ENCODE assay signal across 19 cellular contexts in the genomic region with DNA sequence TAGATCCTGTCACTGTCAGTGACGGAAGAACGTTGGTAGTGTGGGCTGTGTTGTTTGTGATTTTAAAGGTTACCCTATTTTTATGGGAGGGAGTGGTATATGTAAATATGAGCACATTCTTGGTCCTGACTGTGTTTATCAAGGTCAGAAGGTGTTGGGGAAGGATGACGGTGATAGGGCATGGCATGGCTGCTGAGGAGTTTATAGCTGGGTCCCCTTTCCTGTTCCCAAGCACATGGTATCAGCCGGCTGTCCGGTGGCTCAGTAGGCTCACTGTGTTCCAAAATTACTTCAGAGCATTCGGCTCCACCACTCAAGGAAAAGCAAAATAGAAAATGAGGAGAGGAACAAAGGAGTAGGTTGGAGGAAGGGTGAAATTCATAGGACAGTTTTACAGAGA. TPM values are rescaled to one million over a fixed set of nuclear protein-coding genes. Genes with fewer than 3 reads are reported as not detected.
DNase-seq lines count a peak whose midpoint lies in the region; ATAC-seq, FAIRE-seq and TF ChIP-seq lines count a peak whose summit lies in the region.
"Had no signal": no experiment of that assay in that cellular context is flagged by ENCODE, and none has a peak within 500 bp of the region (broad histone marks: within the 10 kb centered on the region; RNA-seq: fewer than 3 reads in every experiment).

No MANE protein-coding gene starts in this region.

- no peak overlapping the region for H3K4me3 Mint-ChIP-seq in astrocyte (ENCODE audit: unreplicated experiment)
- H3K4me3 Mint-ChIP-seq: B cell, H9 had no signal

- H3K4me1 ChIP-seq in astrocyte (ENCODE audit: insufficient read depth, low read length) (peaks cover 20% of the 10 kb centered on the region), skeletal muscle tissue (ENCODE audit: control insufficient read depth in 3 of 3, insufficient read depth in 3 of 3, low read length in 3 of 3) (peaks cover 27 to 43% (median 40%) of the 10 kb centered on the region in 3 donors)

- peak; percentile 39 for DNase-seq in NAMALWA (ENCODE audit: low spot score)
- no peak for DNase-seq in astrocyte (ENCODE audit: low read depth)
- DNase-seq in left colon, result peak; percentile 35 to 66
- no peak for DNase-seq in DMS153 treated with DMSO at 0.1 percent for 48 hours (lab: John Stamatoyannopoulos, UW; ENCODE audit: unreplicated experiment)
- no peak for DNase-seq in cortex of kidney (lab: John Stamatoyannopoulos, UW)
- DNase-seq: activated CD8-positive, alpha-beta memory T cell treated with anti-CD3 and anti-CD28 coated beads for 24 hours; adrenal gland; H9; NCI-H2029 treated with DMSO at 0.1 percent for 48 hours; NCI-H510A treated with DMSO at 0.1 percent for 48 hours; right lobe of liver; SHP77; stimulated activated CD4-positive, alpha-beta T cell treated with anti-CD3 and anti-CD28 coated beads, Interleukin-1b, Interleukin-23, amount 100 ng/mL, for 48 hours had no signal

- H3K9me3 ChIP-seq in astrocyte (ENCODE audit: insufficient read depth, low read depth, low read length) (peaks cover 2% of the 10 kb centered on the region), skeletal muscle tissue (ENCODE audit: control insufficient read depth in 3 of 3, low read length in 3 of 3) (no peaks in the 10 kb centered on the region)
- H3K9me3 ChIP-seq: right lobe of liver had no signal

- no peaks in the 10 kb centered on the region for H3K27me3 Mint-ChIP-seq in astrocyte (ENCODE audit: low read depth, unreplicated experiment)
- H3K27me3 Mint-ChIP-seq: B cell had no signal

- H3K9me3 Mint-ChIP-seq in astrocyte (ENCODE audit: unreplicated experiment), result no peaks in the 10 kb centered on the region

- H3K36me3 ChIP-seq in astrocyte (ENCODE audit: insufficient read depth, low read length) (peaks cover 15% of the 10 kb centered on the region), skeletal muscle tissue (ENCODE audit: control insufficient read depth in 3 of 3, insufficient read depth in 3 of 3, low read length in 3 of 3) (peaks cover 0 to 10% (median 0%) of the 10 kb centered on the region in 3 donors)
- H3K36me3 ChIP-seq: adrenal gland, right lobe of liver had no signal

- no peak overlapping the region for H3K9ac ChIP-seq in astrocyte (ENCODE audit: low read length)
- H3K9ac ChIP-seq in skeletal muscle tissue (ENCODE audit: low read depth in 1 of 3, low read length in 3 of 3), result peak overlapping the region in 1 of 3 donors; percentile 32

- H3K4me3 ChIP-seq in astrocyte (ENCODE audit: insufficient read depth, low read depth, low read length) (no peak overlapping the region), skeletal muscle tissue (ENCODE audit: low read length in 3 of 3) (peak overlapping the region in 2 of 3 donors; percentile 14 to 47)
- H3K4me3 ChIP-seq: adrenal gland, right lobe of liver had no signal

- H3K4me1 Mint-ChIP-seq in astrocyte (ENCODE audit: low read depth, unreplicated experiment), result peaks cover 25% of the 10 kb centered on the region

- H3K27ac Mint-ChIP-seq in astrocyte (ENCODE audit: unreplicated experiment), result peak overlapping the region; percentile 10
- H3K27ac Mint-ChIP-seq: B cell had no signal

- H3K27ac ChIP-seq in astrocyte (ENCODE audit: low read depth, low read length), result no peak overlapping the region
- peak overlapping the region; percentile 76 for H3K27ac ChIP-seq in skeletal muscle tissue (ENCODE audit: low read depth, low read length)
- H3K27ac ChIP-seq: HL-60, VCaP had no signal

- FAIRE-seq in astrocyte (lab: Jason Lieb, UNC), result no peak

- intact Hi-C loops in left colon (cut with DNase I, micrococcal nuclease), result no loop called here

- peaks cover 31% of the 10 kb centered on the region for H4K20me1 ChIP-seq in astrocyte (ENCODE audit: insufficient read depth, low read length)

- no peak overlapping the region for H2AFZ ChIP-seq in astrocyte (ENCODE audit: low read depth, low read length)

- peaks cover 20% of the 10 kb centered on the region for H3K36me3 Mint-ChIP-seq in astrocyte (ENCODE audit: low read depth, unreplicated experiment)

- H3K79me2 ChIP-seq in astrocyte (ENCODE audit: insufficient read depth, low read length), result peaks cover 99% of the 10 kb centered on the region

- ATAC-seq in left colon (peak; percentile 82), GM18867 (IDR thresholded peaks at IDR 0.05; ENCODE audit: unreplicated experiment) (no peak)
- ATAC-seq: esophagus mucosa had no signal

- H3K4me2 ChIP-seq in astrocyte (ENCODE audit: low read length), result no peak overlapping the region

- H3K27me3 ChIP-seq in astrocyte (ENCODE audit: insufficient read depth, low read length) (no peaks in the 10 kb centered on the region), skeletal muscle tissue (ENCODE audit: control insufficient read depth in 3 of 3, insufficient read depth in 3 of 3, low read length in 3 of 3) (no peaks in the 10 kb centered on the region)
- H3K27me3 ChIP-seq: adrenal gland, right lobe of liver had no signal

- no peak for TF ChIP-seq CTCF in astrocyte (IDR thresholded peaks at IDR 0.05; ENCODE audit: insufficient read depth, low read depth, low read length)

RNA-seq across cellular contexts. Expression of a gene that starts 28.6 kb away (rescaled TPM):
- total RNA-seq in astrocyte, result 34.2 and 45.0 TPM in 2 replicates
- 10 to 100 TPM; 11.2 to 14.8 TPM for total RNA-seq in left colon
- total RNA-seq in skeletal muscle tissue, result 13.0 TPM

Comparison
In these comparisons a context has a peak if more than half of its experiments do, and no peak if none do; other contexts are left out.
1. DNase-seq: peak in NAMALWA (single experiment) and left colon (2 of 2); none in astrocyte (single experiment), DMS153 treated with DMSO at 0.1 percent for 48 hours (single experiment) and cortex of kidney (single experiment).